ENCODE assay signal across 16 cellular contexts in genomic region chr6:135115411-135116293, GRCh38.
DNase-seq lines count a peak whose midpoint lies in the region; ATAC-seq and TF ChIP-seq lines count a peak whose summit lies in the region.
"Had no signal": no experiment of that assay in that cellular context is flagged by ENCODE, and none has a peak within 500 bp of the region (broad histone marks: within the 10 kb centered on the region; RNA-seq: fewer than 3 reads in every experiment).

No MANE protein-coding gene starts in this region.

- no peak for DNase-seq in activated T-cell treated with anti-CD3 and anti-CD28 coated beads, Interleukin-2, amount 50 U/mL, for 4 hours
- no peak for DNase-seq in activated T-cell treated with anti-CD3 and anti-CD28 coated beads, Interleukin-2, amount 50 U/mL, for 48 hours
- peak; percentile 83 for DNase-seq in NB4 (ENCODE audit: low read depth)
- no peak for DNase-seq in activated CD8-positive, alpha-beta T cell treated with anti-CD3 and anti-CD28 coated beads, Interleukin-2, amount 10 ng/mL, durations not matched to agents 7 days and 5 days
- no peak for DNase-seq in RKO (ENCODE audit: low spot score)
- no peak for DNase-seq in SHP77 (lab: John Stamatoyannopoulos, UW)
- DNase-seq: activated effector memory CD4-positive, alpha-beta T cell treated with anti-CD3 and anti-CD28 coated beads, Interleukin-2, amount 50 U/mL, for 16 hours; caudate nucleus; DMS53; kidney; NCI-H187; NCI-H774; stimulated activated CD4-positive, alpha-beta T cell treated with anti-CD3 and anti-CD28 coated beads, Interleukin-15, amount 100 ng/mL, for 24 hours had no signal

- no peak for TF ChIP-seq CTCF in NB4 (IDR thresholded peaks at IDR 0.05; ENCODE audit: low read depth, low read length)

- CTCF ChIA-PET in activated CD8-positive, alpha-beta T cell treated with anti-CD3 and anti-CD28 coated beads, Interleukin-2, amount 10 ng/mL, durations not matched to agents 7 days and 5 days (lab: Charles Lee): interaction anchor here (0.9 to 8.9 kb wide), 15 partner anchors 11 to 336 kb away, joined by 3 to 65 read pairs (median 4); no protein-coding TSS in a partner anchor

- H3K9me3 Mint-ChIP-seq in activated T-cell treated with anti-CD3 and anti-CD28 coated beads, Interleukin-2, amount 50 U/mL, for 4 hours: peaks cover 5% of the 10 kb centered on the region
- peaks cover 11% of the 10 kb centered on the region for H3K9me3 Mint-ChIP-seq in activated CD8-positive, alpha-beta T cell treated with anti-CD3 and anti-CD28 coated beads, Interleukin-2, amount 10 ng/mL, durations not matched to agents 7 days and 5 days (ENCODE audit: insufficient read depth)
- no peaks in the 10 kb centered on the region for H3K9me3 Mint-ChIP-seq in stimulated activated memory B cell treated with anti-CD40 and anti-IgM and Interleukin-4, amounts not matched to agents 10 μg/mL and 1 μg/mL and 100 μg/mL, for 72 hours
- H3K9me3 Mint-ChIP-seq: WTC11 had no signal

- H3K27ac Mint-ChIP-seq in activated CD8-positive, alpha-beta T cell treated with anti-CD3 and anti-CD28 coated beads, Interleukin-2, amount 10 ng/mL, durations not matched to agents 7 days and 5 days: peak overlapping the region; percentile 79
- no peak overlapping the region for H3K27ac Mint-ChIP-seq in stimulated activated memory B cell treated with anti-CD40 and anti-IgM and Interleukin-4, amounts not matched to agents 10 μg/mL and 1 μg/mL and 100 μg/mL, for 72 hours
- H3K27ac Mint-ChIP-seq: WTC11 had no signal

- no peak for TF ChIP-seq POLR2A in NB4 (IDR thresholded peaks at IDR 0.05; ENCODE audit: extremely low read depth, insufficient read length)

- no peaks in the 10 kb centered on the region for H3K27me3 Mint-ChIP-seq in activated T-cell treated with anti-CD3 and anti-CD28 coated beads, Interleukin-2, amount 50 U/mL, for 4 hours (ENCODE audit: low read depth)
- H3K27me3 Mint-ChIP-seq in activated CD8-positive, alpha-beta T cell treated with anti-CD3 and anti-CD28 coated beads, Interleukin-2, amount 10 ng/mL, durations not matched to agents 7 days and 5 days (ENCODE audit: low read depth): no peaks in the 10 kb centered on the region
- peaks cover 39% of the 10 kb centered on the region for H3K27me3 Mint-ChIP-seq in stimulated activated memory B cell treated with anti-CD40 and anti-IgM and Interleukin-4, amounts not matched to agents 10 μg/mL and 1 μg/mL and 100 μg/mL, for 72 hours

- peaks cover 3% of the 10 kb centered on the region for H3K36me3 Mint-ChIP-seq in activated T-cell treated with anti-CD3 and anti-CD28 coated beads, Interleukin-2, amount 50 U/mL, for 4 hours (ENCODE audit: insufficient read depth)
- peaks cover 14% of the 10 kb centered on the region for H3K36me3 Mint-ChIP-seq in activated CD8-positive, alpha-beta T cell treated with anti-CD3 and anti-CD28 coated beads, Interleukin-2, amount 10 ng/mL, durations not matched to agents 7 days and 5 days (ENCODE audit: low read depth)
- peaks cover 6% of the 10 kb centered on the region for H3K36me3 Mint-ChIP-seq in stimulated activated memory B cell treated with anti-CD40 and anti-IgM and Interleukin-4, amounts not matched to agents 10 μg/mL and 1 μg/mL and 100 μg/mL, for 72 hours
- H3K36me3 Mint-ChIP-seq: WTC11 had no signal

- peak; percentile 69 to 77 for ATAC-seq in activated T-cell treated with anti-CD3 and anti-CD28 coated beads, Interleukin-2, amount 50 U/mL, for 4 hours
- peak; percentile 13 for ATAC-seq in activated CD8-positive, alpha-beta T cell treated with anti-CD3 and anti-CD28 coated beads, Interleukin-2, amount 10 ng/mL, durations not matched to agents 7 days and 5 days
- peak; percentile 35 for ATAC-seq in stimulated activated memory B cell treated with anti-CD40 and anti-IgM and Interleukin-4, amounts not matched to agents 10 μg/mL and 1 μg/mL and 100 μg/mL, for 72 hours
- no peak for ATAC-seq in HG03521 (IDR thresholded peaks at IDR 0.05; ENCODE audit: unreplicated experiment)
- ATAC-seq: WTC11 had no signal

- peak overlapping the region; percentile 29 for H3K4me3 Mint-ChIP-seq in activated T-cell treated with anti-CD3 and anti-CD28 coated beads, Interleukin-2, amount 50 U/mL, for 4 hours
- peak overlapping the region; percentile 48 for H3K4me3 Mint-ChIP-seq in activated CD8-positive, alpha-beta T cell treated with anti-CD3 and anti-CD28 coated beads, Interleukin-2, amount 10 ng/mL, durations not matched to agents 7 days and 5 days
- no peak overlapping the region for H3K4me3 Mint-ChIP-seq in stimulated activated memory B cell treated with anti-CD40 and anti-IgM and Interleukin-4, amounts not matched to agents 10 μg/mL and 1 μg/mL and 100 μg/mL, for 72 hours
- H3K4me3 Mint-ChIP-seq: WTC11 had no signal

- H3K4me1 Mint-ChIP-seq in activated T-cell treated with anti-CD3 and anti-CD28 coated beads, Interleukin-2, amount 50 U/mL, for 4 hours (ENCODE audit: low read depth): peaks cover 59% of the 10 kb centered on the region
- peaks cover 66% of the 10 kb centered on the region for H3K4me1 Mint-ChIP-seq in activated CD8-positive, alpha-beta T cell treated with anti-CD3 and anti-CD28 coated beads, Interleukin-2, amount 10 ng/mL, durations not matched to agents 7 days and 5 days (ENCODE audit: low read depth)
- peaks cover 36% of the 10 kb centered on the region for H3K4me1 Mint-ChIP-seq in stimulated activated memory B cell treated with anti-CD40 and anti-IgM and Interleukin-4, amounts not matched to agents 10 μg/mL and 1 μg/mL and 100 μg/mL, for 72 hours
- H3K4me1 Mint-ChIP-seq: WTC11 had no signal

- H3K4me3 ChIP-seq in NB4 (ENCODE audit: low read depth, low read length): no peak overlapping the region

- POLR2A ChIA-PET in activated CD8-positive, alpha-beta T cell treated with anti-CD3 and anti-CD28 coated beads, Interleukin-2, amount 10 ng/mL, durations not matched to agents 7 days and 5 days (lab: Charles Lee): interaction anchor here (0.9 to 4.1 kb wide), 6 partner anchors 13 to 66 kb away, joined by 3 to 41 read pairs (median 8); partner anchors contain the start of gene MYB
